In genomic region chrX:54529166-54529558, GRCh38 we compare ENCODE assay signal across 8 cellular contexts. TPM values are rescaled to one million over a fixed set of nuclear protein-coding genes. Genes with fewer than 3 reads are reported as not detected.
A peak's percentile ranks its signal among the peaks of the same experiment; 100 is the strongest.
DNase-seq lines count a peak whose midpoint lies in the region; ATAC-seq, FAIRE-seq and TF ChIP-seq lines count a peak whose summit lies in the region.

No MANE protein-coding gene starts in this region.

- H3K9me2 ChIP-seq in OCI-LY1 (ENCODE audit: low read depth, low read length), result no peaks in the 10 kb centered on the region

- FAIRE-seq in GM12892 (lab: Jason Lieb, UNC), result peak; percentile 80

- H3F3A ChIP-seq in OCI-LY1 (ENCODE audit: insufficient read depth, low read length), result no peaks in the 10 kb centered on the region

- WGBS in prostate gland, result 36% methylated on average over 4 of the region's 4 CpGs

- H3K9me3 ChIP-seq in OCI-LY1 (ENCODE audit: low read length), result no peaks in the 10 kb centered on the region
- no peaks in the 10 kb centered on the region for H3K9me3 ChIP-seq in prostate gland

- peak overlapping the region; percentile 93 for H3K4me3 Mint-ChIP-seq in endothelial cell (ENCODE audit: unreplicated experiment)

- no peak overlapping the region; the same call in 1 of the 2 replicates for H3K9ac ChIP-seq in OCI-LY1 (ENCODE audit: low read length)

- no peak for TF ChIP-seq CTCF in OCI-LY1 (IDR thresholded peaks at IDR 0.05; ENCODE audit: low read length)
- TF ChIP-seq CTCF in endothelial cell (IDR thresholded peaks at IDR 0.05; ENCODE audit: unreplicated experiment), result no peak
- TF ChIP-seq CTCF in prostate gland (IDR thresholded peaks at IDR 0.05), result no peak

- TF ChIP-seq POLR2A in GM12892 (IDR thresholded peaks at IDR 0.05; ENCODE audit: low read depth, low read length) (no peak), prostate gland (IDR thresholded peaks at IDR 0.05) (no peak)

- DNase-seq in GM12892 (ENCODE audit: insufficient read length), result no peak
- no peak for DNase-seq in endothelial cell (ENCODE audit: low spot score)
- no peak for DNase-seq in prostate gland (ENCODE audit: low spot score)
- DNase-seq in pons (ENCODE audit: low spot score), result no peak
- no peak for DNase-seq in OCI-M1 (lab: John Stamatoyannopoulos, UW)

- ATAC-seq in HG02973 (IDR thresholded peaks at IDR 0.05; ENCODE audit: unreplicated experiment) (no peak), HG03469 (IDR thresholded peaks at IDR 0.05; ENCODE audit: unreplicated experiment) (no peak)

- peaks cover 27% of the 10 kb centered on the region for H3K36me3 ChIP-seq in OCI-LY1 (ENCODE audit: insufficient read depth, low read length)
- no peaks in the 10 kb centered on the region for H3K36me3 ChIP-seq in prostate gland

- peaks cover 12% of the 10 kb centered on the region for H3K27me3 Mint-ChIP-seq in endothelial cell (ENCODE audit: unreplicated experiment)

- no peak overlapping the region; the same call in 1 of the 2 replicates for H2AFZ ChIP-seq in OCI-LY1 (ENCODE audit: low read length)

- H3K9me3 Mint-ChIP-seq in endothelial cell (ENCODE audit: unreplicated experiment), result no peaks in the 10 kb centered on the region

- H3K4me3 ChIP-seq in OCI-LY1 (ENCODE audit: low read depth, low read length, poor library complexity, severe bottlenecking) (peak overlapping the region; percentile 100), prostate gland (peak overlapping the region; percentile 46 to 52)

- no peaks in the 10 kb centered on the region for H4K20me1 ChIP-seq in OCI-LY1 (ENCODE audit: insufficient read depth, low read length)

- H3K27ac ChIP-seq in OCI-LY1 (ENCODE audit: low read depth, low read length, poor library complexity, severe bottlenecking), result peak overlapping the region; percentile 72
- peak overlapping the region; percentile 70 to 76 for H3K27ac ChIP-seq in prostate gland

- H3K4me2 ChIP-seq in OCI-LY1 (ENCODE audit: low read length), result peak overlapping the region; percentile 71

- peaks cover 36% of the 10 kb centered on the region for H3K79me2 ChIP-seq in OCI-LY1 (ENCODE audit: insufficient read depth, low read length)

- H3K27ac Mint-ChIP-seq in endothelial cell (ENCODE audit: unreplicated experiment), result peak overlapping the region; percentile 98

- peaks cover 3% of the 10 kb centered on the region for H3K36me3 Mint-ChIP-seq in endothelial cell (ENCODE audit: low read depth, unreplicated experiment)

- intact Hi-C loops in prostate gland (cut with DNase I), result no loop called here

- H3K4me1 Mint-ChIP-seq in endothelial cell (ENCODE audit: unreplicated experiment), result peaks cover 21% of the 10 kb centered on the region

- H3K4me1 ChIP-seq in OCI-LY1 (ENCODE audit: insufficient read depth, low read length, severe bottlenecking), result peaks cover 23% of the 10 kb centered on the region
- no peaks in the 10 kb centered on the region for H3K4me1 ChIP-seq in prostate gland (replicated peaks)

- H3K27me3 ChIP-seq in OCI-LY1 (ENCODE audit: insufficient read depth, low read length) (no peaks in the 10 kb centered on the region), prostate gland (replicated peaks; ENCODE audit: insufficient read depth) (no peaks in the 10 kb centered on the region)

RNA-seq across cellular contexts. Expression of gene GNL3L, which starts 0.9 kb away (rescaled TPM):
- 15.4 TPM for polyA plus RNA-seq in GM12892 (2012; ENCODE audit: missing spikeins)
- total RNA-seq in endothelial cell (ENCODE audit: unreplicated experiment) (32.7 TPM), prostate gland (10 to 100 TPM; 30.4 to 34.2 TPM)

RNA-seq across cellular contexts. Expression of gene FGD1, which starts 33.1 kb away (rescaled TPM):
- polyA plus RNA-seq in GM12892 (2012; ENCODE audit: missing spikeins), result 0.30 TPM
- 15.6 TPM for total RNA-seq in endothelial cell (ENCODE audit: unreplicated experiment)
- total RNA-seq in prostate gland, result 1 to 10 TPM; 6.6 to 7.0 TPM
